8 cellular contexts compared by ENCODE assay signal in the genomic region with DNA sequence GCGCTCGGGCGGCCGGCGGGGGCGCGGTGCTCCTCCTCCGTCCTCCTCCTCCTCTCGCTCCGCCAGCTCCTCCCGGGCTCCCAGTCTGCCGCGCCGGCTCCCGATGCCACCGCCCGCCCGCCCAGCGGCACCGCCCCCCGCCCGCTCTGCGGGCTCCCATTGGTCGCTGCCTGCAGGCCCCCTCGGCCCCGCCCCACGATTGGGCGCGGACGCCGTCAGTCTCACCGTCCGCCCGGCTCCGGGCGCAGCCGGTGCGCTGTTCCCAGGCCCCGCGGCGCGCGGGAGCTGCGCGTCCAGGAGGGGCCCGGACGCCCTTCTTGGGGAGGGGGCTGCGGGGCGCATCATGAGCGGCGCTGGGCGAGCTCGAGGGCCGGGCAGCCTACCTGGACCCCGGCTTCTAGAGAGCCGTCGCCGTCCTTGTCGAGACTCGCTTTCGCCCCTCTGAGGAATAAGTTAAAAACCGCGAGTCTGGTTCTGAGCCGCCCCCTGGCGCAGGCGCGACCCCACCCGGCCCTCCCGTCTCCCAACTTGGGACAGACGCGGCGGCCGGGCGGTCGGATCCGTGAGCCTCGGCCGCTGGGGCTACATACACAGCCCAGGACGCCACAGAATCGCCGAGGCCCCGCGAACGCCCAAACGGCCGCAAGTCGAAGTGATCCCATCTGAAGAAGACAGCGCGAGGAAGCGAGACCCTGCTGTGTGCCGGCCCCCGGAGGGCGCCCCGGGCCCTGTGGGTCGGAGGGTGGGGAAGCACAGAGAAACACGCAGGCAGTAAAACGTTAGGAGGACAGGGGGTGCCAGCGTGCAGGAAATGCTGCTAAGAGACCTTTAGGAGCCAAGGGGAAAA. TPM values are rescaled to one million over a fixed set of nuclear protein-coding genes. Genes with fewer than 3 reads are reported as not detected.
DNase-seq lines count a peak whose midpoint lies in the region; ATAC-seq and TF ChIP-seq lines count a peak whose summit lies in the region.

A gene with protein sequence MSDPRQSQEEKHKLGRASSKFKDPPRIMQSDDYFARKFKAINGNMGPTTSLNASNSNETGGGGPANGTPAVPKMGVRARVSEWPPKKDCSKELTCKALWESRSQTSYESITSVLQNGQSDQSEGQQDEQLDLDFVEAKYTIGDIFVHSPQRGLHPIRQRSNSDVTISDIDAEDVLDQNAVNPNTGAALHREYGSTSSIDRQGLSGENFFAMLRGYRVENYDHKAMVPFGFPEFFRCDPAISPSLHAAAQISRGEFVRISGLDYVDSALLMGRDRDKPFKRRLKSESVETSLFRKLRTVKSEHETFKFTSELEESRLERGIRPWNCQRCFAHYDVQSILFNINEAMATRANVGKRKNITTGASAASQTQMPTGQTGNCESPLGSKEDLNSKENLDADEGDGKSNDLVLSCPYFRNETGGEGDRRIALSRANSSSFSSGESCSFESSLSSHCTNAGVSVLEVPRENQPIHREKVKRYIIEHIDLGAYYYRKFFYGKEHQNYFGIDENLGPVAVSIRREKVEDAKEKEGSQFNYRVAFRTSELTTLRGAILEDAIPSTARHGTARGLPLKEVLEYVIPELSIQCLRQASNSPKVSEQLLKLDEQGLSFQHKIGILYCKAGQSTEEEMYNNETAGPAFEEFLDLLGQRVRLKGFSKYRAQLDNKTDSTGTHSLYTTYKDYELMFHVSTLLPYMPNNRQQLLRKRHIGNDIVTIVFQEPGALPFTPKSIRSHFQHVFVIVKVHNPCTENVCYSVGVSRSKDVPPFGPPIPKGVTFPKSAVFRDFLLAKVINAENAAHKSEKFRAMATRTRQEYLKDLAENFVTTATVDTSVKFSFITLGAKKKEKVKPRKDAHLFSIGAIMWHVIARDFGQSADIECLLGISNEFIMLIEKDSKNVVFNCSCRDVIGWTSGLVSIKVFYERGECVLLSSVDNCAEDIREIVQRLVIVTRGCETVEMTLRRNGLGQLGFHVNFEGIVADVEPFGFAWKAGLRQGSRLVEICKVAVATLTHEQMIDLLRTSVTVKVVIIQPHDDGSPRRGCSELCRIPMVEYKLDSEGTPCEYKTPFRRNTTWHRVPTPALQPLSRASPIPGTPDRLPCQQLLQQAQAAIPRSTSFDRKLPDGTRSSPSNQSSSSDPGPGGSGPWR (N-terminal part only) (minus strand): TSS at position 87 of the 847 bp plus-strand sequence. CDS start 114,794 bp downstream, outside the sequence.

- intact Hi-C loops in IMR-90 (cut with micrococcal nuclease): loop anchor here (2.0 to 10.0 kb wide), 2 partner anchors 265 to 395 kb away; no protein-coding TSS in a partner anchor

- no peak for TF ChIP-seq POLR2A in IMR-90 (IDR thresholded peaks at IDR 0.05; ENCODE audit: low read depth, low read length)

- H3K9me3 Mint-ChIP-seq in naive thymus-derived CD8-positive, alpha-beta T cell: no peaks in the 10 kb centered on the region
- H3K9me3 Mint-ChIP-seq in stimulated activated memory B cell treated with anti-CD40 and anti-IgM and Interleukin-4, amounts not matched to agents 10 μg/mL and 1 μg/mL and 100 μg/mL, for 72 hours: no peaks in the 10 kb centered on the region

- H4K20me1 ChIP-seq in IMR-90 (ENCODE audit: insufficient read depth, low read length): no peaks in the 10 kb centered on the region; the same call in 1 of the 2 replicates
- no peaks in the 10 kb centered on the region for H4K20me1 ChIP-seq in fibroblast of lung (ENCODE audit: control insufficient read depth, extremely low read depth, insufficient read depth, low read length)

- H2BK5ac ChIP-seq in IMR-90 (ENCODE audit: low read depth, low read length, poor library complexity, severe bottlenecking): no peak within 1 kb of the TSS

- H3K9me3 ChIP-seq in IMR-90 (ENCODE audit: control insufficient read depth, insufficient read depth, low read length): no peaks in the 10 kb centered on the region
- no peaks in the 10 kb centered on the region for H3K9me3 ChIP-seq in fibroblast of lung (ENCODE audit: control insufficient read depth, insufficient read depth, low read depth, low read length)

- peak; percentile 45 for TF ChIP-seq RAD21 in IMR-90 (IDR thresholded peaks at IDR 0.05; ENCODE audit: low read length)

- H3K23ac ChIP-seq in IMR-90 (ENCODE audit: low read depth, low read length): peak within 1 kb of the TSS; percentile 32

- no peaks in the 10 kb centered on the region for H3K36me3 Mint-ChIP-seq in naive thymus-derived CD8-positive, alpha-beta T cell
- H3K36me3 Mint-ChIP-seq in stimulated activated memory B cell treated with anti-CD40 and anti-IgM and Interleukin-4, amounts not matched to agents 10 μg/mL and 1 μg/mL and 100 μg/mL, for 72 hours: no peaks in the 10 kb centered on the region

- H3K18ac ChIP-seq in IMR-90 (ENCODE audit: low read depth, low read length): no peak within 1 kb of the TSS; the same call in 1 of the 2 replicates

- peak within 1 kb of the TSS; percentile 27; the same call in 1 of the 2 replicates for H3K56ac ChIP-seq in IMR-90 (ENCODE audit: extremely low read depth, insufficient read depth, low read length)

- H3K4me3 ChIP-seq in IMR-90 (ENCODE audit: insufficient read depth, low read depth, low read length) (peak within 1 kb of the TSS; percentile 78), fibroblast of lung (replicated peaks in 1 of 4; ENCODE audit: control extremely low read depth in 1 of 4, insufficient read depth in 1 of 4, low read depth in 3 of 4, low read length in 4 of 4) (peak within 1 kb of the TSS; percentile 41 to 59 (median 58))

- peak within 1 kb of the TSS; percentile 45; the same call in 1 of the 2 replicates for H3K4ac ChIP-seq in IMR-90 (ENCODE audit: low read depth, low read length)

- DNase-seq in DMS 273 (lab: John Stamatoyannopoulos, UW; ENCODE audit: unreplicated experiment) (peak; percentile 98), IMR-90 (peak; percentile 88), activated T-helper 1 cell treated with Interleukin-2 at 50 U/mL for 16 hours (ENCODE audit: low read depth) (peak; percentile 79), fibroblast of lung (ENCODE audit: low read depth in 2 of 2) (peak; percentile 89 to 91)
- DNase-seq in naive thymus-derived CD8-positive, alpha-beta T cell: peak; percentile 63 to 88 (median 82)

- no peak within 1 kb of the TSS for H2AK9ac ChIP-seq in IMR-90 (replicated peaks; ENCODE audit: low read depth, low read length, poor library complexity)

- H3K9ac ChIP-seq in IMR-90 (ENCODE audit: low read depth, low read length) (peak within 1 kb of the TSS; percentile 74), fibroblast of lung (ENCODE audit: insufficient read depth, low read length) (peak within 1 kb of the TSS; percentile 23)

- H2AFZ ChIP-seq in IMR-90 (replicated peaks; ENCODE audit: low read length, poor library complexity): peak within 1 kb of the TSS; percentile 96
- peak within 1 kb of the TSS; percentile 57 for H2AFZ ChIP-seq in fibroblast of lung (ENCODE audit: low read length)

- H2BK15ac ChIP-seq in IMR-90 (ENCODE audit: low read depth, low read length): no peak within 1 kb of the TSS

- in situ Hi-C loops in IMR-90 (cut with MboI; ENCODE audit: low sequenced_read_pairs): loop anchor here (5.0 to 25.0 kb wide), 3 partner anchors 315 to 607 kb away; no protein-coding TSS in a partner anchor

- H3K27ac Mint-ChIP-seq in naive thymus-derived CD8-positive, alpha-beta T cell: peak within 1 kb of the TSS in 4 of 10 donors; percentile 13 to 72 (median 34)
- H3K27ac Mint-ChIP-seq in stimulated activated memory B cell treated with anti-CD40 and anti-IgM and Interleukin-4, amounts not matched to agents 10 μg/mL and 1 μg/mL and 100 μg/mL, for 72 hours: no peak within 1 kb of the TSS

- H3K4me3 Mint-ChIP-seq in naive thymus-derived CD8-positive, alpha-beta T cell: peak within 1 kb of the TSS; percentile 80 to 94 (median 89)
- H3K4me3 Mint-ChIP-seq in stimulated activated memory B cell treated with anti-CD40 and anti-IgM and Interleukin-4, amounts not matched to agents 10 μg/mL and 1 μg/mL and 100 μg/mL, for 72 hours: peak within 1 kb of the TSS; percentile 80

- dilution Hi-C loops in IMR-90 (cut with HindIII; ENCODE audit: low sequenced_read_pairs, unreplicated experiment): no loop called here

- H3K27me3 ChIP-seq in IMR-90 (ENCODE audit: control insufficient read depth, insufficient read depth, low read length) (no peaks in the 10 kb centered on the region; the same call in 1 of the 2 replicates), fibroblast of lung (ENCODE audit: control insufficient read depth, insufficient read depth, low read length) (peaks cover 11% of the 10 kb centered on the region)

- H4K91ac ChIP-seq in IMR-90 (ENCODE audit: insufficient read depth, low read depth, low read length): peak within 1 kb of the TSS; percentile 66

- peaks cover 5% of the 10 kb centered on the region; the same call in 1 of the 2 replicates for H3K9me1 ChIP-seq in IMR-90 (ENCODE audit: insufficient read depth, low read length)

- peak; percentile 45 for TF ChIP-seq CTCF in IMR-90 (conservative IDR thresholded peaks at IDR 0.05; ENCODE audit: low read depth, low read length)
- peak; percentile 30 to 62 for TF ChIP-seq CTCF in fibroblast of lung (conservative IDR thresholded peaks at IDR 0.05 in 1 of 2, IDR thresholded peaks at IDR 0.05 in 1 of 2; ENCODE audit: low read depth in 1 of 2, low read length in 2 of 2)

- H3K27ac ChIP-seq in IMR-90 (ENCODE audit: insufficient read depth, low read length): peak within 1 kb of the TSS; percentile 86
- no peak within 1 kb of the TSS for H3K27ac ChIP-seq in fibroblast of lung (ENCODE audit: insufficient read depth, low read length)

- CTCF ChIA-PET in IMR-90 (lab: Yijun Ruan, JAX): interaction anchor here (0.8 to 1.0 kb wide), 2 partner anchors 193 to 762 kb away, joined by 3 read pairs; no protein-coding TSS in a partner anchor

- peaks cover 8 to 24% (median 15%) of the 10 kb centered on the region in 4 donors for H3K4me1 Mint-ChIP-seq in naive thymus-derived CD8-positive, alpha-beta T cell
- peaks cover 14% of the 10 kb centered on the region for H3K4me1 Mint-ChIP-seq in stimulated activated memory B cell treated with anti-CD40 and anti-IgM and Interleukin-4, amounts not matched to agents 10 μg/mL and 1 μg/mL and 100 μg/mL, for 72 hours

- 0% methylated on average over 20 of the region's 98 CpGs; no CpG with 5 or more reads in 1 of the 2 experiments for WGBS in IMR-90 (ENCODE audit: extremely low coverage in 2 of 2, insufficient read length in 1 of 2), 2 experiments

- H3K4me1 ChIP-seq in IMR-90 (ENCODE audit: control insufficient read depth, insufficient read depth, low read length) (peaks cover 2% of the 10 kb centered on the region; the same call in 1 of the 2 replicates), fibroblast of lung (ENCODE audit: control insufficient read depth, extremely low read depth, insufficient read depth, low read length) (no peaks in the 10 kb centered on the region)

- no peaks in the 10 kb centered on the region for H3K79me2 ChIP-seq in fibroblast of lung (ENCODE audit: control insufficient read depth, insufficient read depth, low read length)

- POLR2A ChIA-PET in IMR-90 (lab: Charles Lee; ENCODE audit: unreplicated experiment): no interaction called here
- POLR2A ChIA-PET in naive thymus-derived CD8-positive, alpha-beta T cell (lab: Charles Lee): interaction anchor here (0.5 to 0.6 kb wide), 2 partner anchors 303 to 470 kb away, joined by 4 to 5 read pairs; no protein-coding TSS in a partner anchor

- peak within 1 kb of the TSS in 1 of 2 experiments; percentile 46; a peak in 1 of 4 replicates for H4K8ac ChIP-seq in IMR-90 (ENCODE audit: low read depth in 2 of 2, low read length in 2 of 2)

- no peak within 1 kb of the TSS; the same call in 1 of the 2 replicates for H4K5ac ChIP-seq in IMR-90 (ENCODE audit: low read depth, low read length)

- no peak within 1 kb of the TSS for H2AK5ac ChIP-seq in IMR-90 (ENCODE audit: low read depth, low read length)

- H3K4me2 ChIP-seq in IMR-90 (ENCODE audit: low read depth, low read length) (peak within 1 kb of the TSS; percentile 90), fibroblast of lung (ENCODE audit: extremely low read depth, insufficient read depth, low read length) (peak within 1 kb of the TSS; percentile 90)

- peaks cover 13 to 40% (median 34%) of the 10 kb centered on the region in 5 donors for H3K27me3 Mint-ChIP-seq in naive thymus-derived CD8-positive, alpha-beta T cell
- H3K27me3 Mint-ChIP-seq in stimulated activated memory B cell treated with anti-CD40 and anti-IgM and Interleukin-4, amounts not matched to agents 10 μg/mL and 1 μg/mL and 100 μg/mL, for 72 hours: peaks cover 50% of the 10 kb centered on the region

- no TSS peak for BruUV-seq in IMR-90 (replicated peaks; lab: Mats Ljungman, UMichigan)

- H3K14ac ChIP-seq in IMR-90 (replicated peaks; ENCODE audit: low read depth, low read length): peak within 1 kb of the TSS; percentile 49

- ATAC-seq in GM21576 (IDR thresholded peaks at IDR 0.05; ENCODE audit: unreplicated experiment): peak; percentile 96
- ATAC-seq in IMR-90 (ENCODE audit: low read depth): peak; percentile 96
- peak; percentile 90 to 96 for ATAC-seq in naive thymus-derived CD8-positive, alpha-beta T cell
- ATAC-seq in stimulated activated memory B cell treated with anti-CD40 and anti-IgM and Interleukin-4, amounts not matched to agents 10 μg/mL and 1 μg/mL and 100 μg/mL, for 72 hours: peak; percentile 95

- peak within 1 kb of the TSS; percentile 86 for H2BK120ac ChIP-seq in IMR-90 (ENCODE audit: low read depth, low read length)

- H3K36me3 ChIP-seq in IMR-90 (ENCODE audit: control insufficient read depth, insufficient read depth, low read length) (no peaks in the 10 kb centered on the region), fibroblast of lung (ENCODE audit: control insufficient read depth, insufficient read depth, low read length) (no peaks in the 10 kb centered on the region)

- H2BK20ac ChIP-seq in IMR-90 (ENCODE audit: low read depth, low read length): no peak within 1 kb of the TSS

- peaks cover 5 to 18% of the 10 kb centered on the region in 2 experiments; a peak in 3 of 4 replicates for H3K79me1 ChIP-seq in IMR-90 (ENCODE audit: low read depth in 1 of 2, low read length in 2 of 2)

RNA-seq across cellular contexts. Expression of the gene that starts here (rescaled TPM):
- total RNA-seq in IMR-90 (2012; rRNA removed) (11.9 and 13.4 TPM in 2 replicates), fibroblast of lung (2.0 and 12.6 TPM in 2 replicates)
- polyA plus RNA-seq in IMR-90 (2012; rRNA removed) (6.2 and 7.1 TPM in 2 replicates), fibroblast of lung (0.39 and 2.0 TPM in 2 replicates)
- 3.5 and 6.2 TPM in 2 replicates for polyA plus RNA-seq in IMR-90 (2012; cell fraction: cytosol; rRNA removed)
- 12.0 and 22.7 TPM in 2 replicates for polyA plus RNA-seq in IMR-90 (2012; cell fraction: nucleus; rRNA removed; ENCODE audit: low replicate concordance)
- 23.0 TPM for polyA plus RNA-seq in PFSK-1 (2012; ENCODE audit: insufficient read length, low read depth)
- polyA plus RNA-seq in fibroblast of lung (2012): 0.38 and 1.5 TPM in 2 replicates
- polyA minus RNA-seq in fibroblast of lung (ENCODE audit: low replicate concordance): 0.67 and 2.8 TPM in 2 replicates
- total RNA-seq in naive thymus-derived CD8-positive, alpha-beta T cell: under 1 TPM; 0.08 to 0.16 TPM
- under 1 TPM in 1 of 3 donors, not detected in 2; 0.08 TPM for polyA plus RNA-seq in naive thymus-derived CD8-positive, alpha-beta T cell

Comparison
In these comparisons a context has a peak if more than half of its experiments do, and no peak if none do; other contexts are left out.
1. Peak in DNase-seq and ATAC-seq in naive thymus-derived CD8-positive, alpha-beta T cell; RNA of the gene not detected or under 1 TPM.